Comparison of ENCODE assay signal across 1 cellular context in the genomic region with DNA sequence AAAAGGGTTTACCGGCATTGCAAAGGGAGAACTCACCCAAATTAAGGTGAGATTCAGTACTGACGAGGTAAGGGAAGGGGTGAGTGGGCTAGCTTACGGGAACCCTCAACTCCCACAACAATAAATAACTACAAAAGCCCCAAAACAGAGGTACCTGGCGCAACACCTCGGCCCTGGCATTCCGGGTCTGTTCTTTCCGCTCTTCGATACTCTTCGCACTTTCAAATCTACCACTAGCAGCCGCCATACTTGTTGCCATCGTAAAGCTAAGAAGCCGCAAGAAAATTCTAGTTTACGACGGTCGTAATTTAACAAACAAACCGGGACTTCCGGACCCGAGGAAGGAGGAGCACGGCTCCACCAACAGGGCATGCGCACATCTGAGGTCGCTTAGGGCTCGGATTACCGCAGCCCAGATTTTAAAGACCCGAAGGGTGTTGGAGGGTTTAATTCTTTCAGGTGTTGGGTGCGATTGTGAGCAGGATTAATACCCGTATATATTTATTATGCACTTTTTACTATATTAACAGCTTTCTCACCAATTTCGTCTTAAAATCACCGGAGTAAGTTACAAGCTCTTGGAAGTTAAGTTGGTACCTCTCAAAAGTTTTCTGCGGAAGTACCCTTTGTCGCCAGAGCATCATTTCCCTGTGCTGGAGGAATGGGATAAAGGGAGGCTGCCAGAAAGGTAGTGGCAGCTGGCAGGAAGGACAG.
A peak's percentile ranks its signal among the peaks of the same experiment; 100 is the strongest.
TF ChIP-seq lines count a peak whose summit lies in the region.

A gene (minus strand): TSS at position 268 of the 714 bp plus-strand sequence. CDS start 9 bp downstream, at position 259.

TF ChIP-seq in GM12878, 131 proteins besides CTCF, POLR2A, EP300 and RAD21 (continued from another document and continues in another):
- TF ChIP-seq, protein P1, sequence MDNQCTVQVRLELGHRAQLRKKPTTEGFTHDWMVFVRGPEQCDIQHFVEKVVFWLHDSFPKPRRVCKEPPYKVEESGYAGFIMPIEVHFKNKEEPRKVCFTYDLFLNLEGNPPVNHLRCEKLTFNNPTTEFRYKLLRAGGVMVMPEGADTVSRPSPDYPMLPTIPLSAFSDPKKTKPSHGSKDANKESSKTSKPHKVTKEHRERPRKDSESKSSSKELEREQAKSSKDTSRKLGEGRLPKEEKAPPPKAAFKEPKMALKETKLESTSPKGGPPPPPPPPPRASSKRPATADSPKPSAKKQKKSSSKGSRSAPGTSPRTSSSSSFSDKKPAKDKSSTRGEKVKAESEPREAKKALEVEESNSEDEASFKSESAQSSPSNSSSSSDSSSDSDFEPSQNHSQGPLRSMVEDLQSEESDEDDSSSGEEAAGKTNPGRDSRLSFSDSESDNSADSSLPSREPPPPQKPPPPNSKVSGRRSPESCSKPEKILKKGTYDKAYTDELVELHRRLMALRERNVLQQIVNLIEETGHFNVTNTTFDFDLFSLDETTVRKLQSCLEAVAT (IDR thresholded peaks at IDR 0.05), result peak; percentile 3; the same call in 1 of the 2 replicates
- peak; percentile 70 for TF ChIP-seq GABPA (IDR thresholded peaks at IDR 0.05; ENCODE audit: low read depth)
- TF ChIP-seq SUZ12 (IDR thresholded peaks at IDR 0.05; ENCODE audit: unreplicated experiment), result no peak
- TF ChIP-seq NR2C1 (IDR thresholded peaks at IDR 0.05), result no peak
- TF ChIP-seq, protein P2, sequence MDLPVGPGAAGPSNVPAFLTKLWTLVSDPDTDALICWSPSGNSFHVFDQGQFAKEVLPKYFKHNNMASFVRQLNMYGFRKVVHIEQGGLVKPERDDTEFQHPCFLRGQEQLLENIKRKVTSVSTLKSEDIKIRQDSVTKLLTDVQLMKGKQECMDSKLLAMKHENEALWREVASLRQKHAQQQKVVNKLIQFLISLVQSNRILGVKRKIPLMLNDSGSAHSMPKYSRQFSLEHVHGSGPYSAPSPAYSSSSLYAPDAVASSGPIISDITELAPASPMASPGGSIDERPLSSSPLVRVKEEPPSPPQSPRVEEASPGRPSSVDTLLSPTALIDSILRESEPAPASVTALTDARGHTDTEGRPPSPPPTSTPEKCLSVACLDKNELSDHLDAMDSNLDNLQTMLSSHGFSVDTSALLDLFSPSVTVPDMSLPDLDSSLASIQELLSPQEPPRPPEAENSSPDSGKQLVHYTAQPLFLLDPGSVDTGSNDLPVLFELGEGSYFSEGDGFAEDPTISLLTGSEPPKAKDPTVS (IDR thresholded peaks at IDR 0.05; ENCODE audit: low read depth, low read length), result peak; percentile 78
- no peak for TF ChIP-seq RBBP5 (conservative IDR thresholded peaks at IDR 0.05)
- no peak for TF ChIP-seq EED (IDR thresholded peaks at IDR 0.05; ENCODE audit: low read depth)
- TF ChIP-seq FOXK2 (IDR thresholded peaks at IDR 0.05), result no peak
- TF ChIP-seq KAT2A (conservative IDR thresholded peaks at IDR 0.05; ENCODE audit: control insufficient read depth, low read depth, low read length), result no peak
- TF ChIP-seq, protein P3, sequence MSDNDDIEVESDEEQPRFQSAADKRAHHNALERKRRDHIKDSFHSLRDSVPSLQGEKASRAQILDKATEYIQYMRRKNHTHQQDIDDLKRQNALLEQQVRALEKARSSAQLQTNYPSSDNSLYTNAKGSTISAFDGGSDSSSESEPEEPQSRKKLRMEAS (IDR thresholded peaks at IDR 0.05; ENCODE audit: low read depth, low read length), result no peak
- TF ChIP-seq TCF7 (IDR thresholded peaks at IDR 0.05; ENCODE audit: borderline replicate concordance), result no peak
- TF ChIP-seq MTA2 (IDR thresholded peaks at IDR 0.05; ENCODE audit: low read depth), result 0 out of 2 replicates have a peak, but pooled peaks have one; percentile 32
- TF ChIP-seq RELA (IDR thresholded peaks at IDR 0.05; ENCODE audit: borderline replicate concordance, partially characterized antibody), result no peak
- TF ChIP-seq, protein P4, sequence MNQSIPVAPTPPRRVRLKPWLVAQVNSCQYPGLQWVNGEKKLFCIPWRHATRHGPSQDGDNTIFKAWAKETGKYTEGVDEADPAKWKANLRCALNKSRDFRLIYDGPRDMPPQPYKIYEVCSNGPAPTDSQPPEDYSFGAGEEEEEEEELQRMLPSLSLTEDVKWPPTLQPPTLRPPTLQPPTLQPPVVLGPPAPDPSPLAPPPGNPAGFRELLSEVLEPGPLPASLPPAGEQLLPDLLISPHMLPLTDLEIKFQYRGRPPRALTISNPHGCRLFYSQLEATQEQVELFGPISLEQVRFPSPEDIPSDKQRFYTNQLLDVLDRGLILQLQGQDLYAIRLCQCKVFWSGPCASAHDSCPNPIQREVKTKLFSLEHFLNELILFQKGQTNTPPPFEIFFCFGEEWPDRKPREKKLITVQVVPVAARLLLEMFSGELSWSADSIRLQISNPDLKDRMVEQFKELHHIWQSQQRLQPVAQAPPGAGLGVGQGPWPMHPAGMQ (IDR thresholded peaks at IDR 0.05; ENCODE audit: borderline replicate concordance), result no peak
- TF ChIP-seq ETV6 (conservative IDR thresholded peaks at IDR 0.05 in 1 of 2, IDR thresholded peaks at IDR 0.05 in 1 of 2; ENCODE audit: borderline replicate concordance in 1 of 2, low read depth in 1 of 2), result no peak
- peak; percentile 80 for TF ChIP-seq NFIC (IDR thresholded peaks at IDR 0.05; ENCODE audit: low read depth, low read length)
- TF ChIP-seq, protein P5, sequence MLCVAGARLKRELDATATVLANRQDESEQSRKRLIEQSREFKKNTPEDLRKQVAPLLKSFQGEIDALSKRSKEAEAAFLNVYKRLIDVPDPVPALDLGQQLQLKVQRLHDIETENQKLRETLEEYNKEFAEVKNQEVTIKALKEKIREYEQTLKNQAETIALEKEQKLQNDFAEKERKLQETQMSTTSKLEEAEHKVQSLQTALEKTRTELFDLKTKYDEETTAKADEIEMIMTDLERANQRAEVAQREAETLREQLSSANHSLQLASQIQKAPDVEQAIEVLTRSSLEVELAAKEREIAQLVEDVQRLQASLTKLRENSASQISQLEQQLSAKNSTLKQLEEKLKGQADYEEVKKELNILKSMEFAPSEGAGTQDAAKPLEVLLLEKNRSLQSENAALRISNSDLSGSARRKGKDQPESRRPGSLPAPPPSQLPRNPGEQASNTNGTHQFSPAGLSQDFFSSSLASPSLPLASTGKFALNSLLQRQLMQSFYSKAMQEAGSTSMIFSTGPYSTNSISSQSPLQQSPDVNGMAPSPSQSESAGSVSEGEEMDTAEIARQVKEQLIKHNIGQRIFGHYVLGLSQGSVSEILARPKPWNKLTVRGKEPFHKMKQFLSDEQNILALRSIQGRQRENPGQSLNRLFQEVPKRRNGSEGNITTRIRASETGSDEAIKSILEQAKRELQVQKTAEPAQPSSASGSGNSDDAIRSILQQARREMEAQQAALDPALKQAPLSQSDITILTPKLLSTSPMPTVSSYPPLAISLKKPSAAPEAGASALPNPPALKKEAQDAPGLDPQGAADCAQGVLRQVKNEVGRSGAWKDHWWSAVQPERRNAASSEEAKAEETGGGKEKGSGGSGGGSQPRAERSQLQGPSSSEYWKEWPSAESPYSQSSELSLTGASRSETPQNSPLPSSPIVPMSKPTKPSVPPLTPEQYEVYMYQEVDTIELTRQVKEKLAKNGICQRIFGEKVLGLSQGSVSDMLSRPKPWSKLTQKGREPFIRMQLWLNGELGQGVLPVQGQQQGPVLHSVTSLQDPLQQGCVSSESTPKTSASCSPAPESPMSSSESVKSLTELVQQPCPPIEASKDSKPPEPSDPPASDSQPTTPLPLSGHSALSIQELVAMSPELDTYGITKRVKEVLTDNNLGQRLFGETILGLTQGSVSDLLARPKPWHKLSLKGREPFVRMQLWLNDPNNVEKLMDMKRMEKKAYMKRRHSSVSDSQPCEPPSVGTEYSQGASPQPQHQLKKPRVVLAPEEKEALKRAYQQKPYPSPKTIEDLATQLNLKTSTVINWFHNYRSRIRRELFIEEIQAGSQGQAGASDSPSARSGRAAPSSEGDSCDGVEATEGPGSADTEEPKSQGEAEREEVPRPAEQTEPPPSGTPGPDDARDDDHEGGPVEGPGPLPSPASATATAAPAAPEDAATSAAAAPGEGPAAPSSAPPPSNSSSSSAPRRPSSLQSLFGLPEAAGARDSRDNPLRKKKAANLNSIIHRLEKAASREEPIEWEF (IDR thresholded peaks at IDR 0.05; ENCODE audit: insufficient replicate concordance, low read depth, low read length), result no peak
- TF ChIP-seq, protein P6, sequence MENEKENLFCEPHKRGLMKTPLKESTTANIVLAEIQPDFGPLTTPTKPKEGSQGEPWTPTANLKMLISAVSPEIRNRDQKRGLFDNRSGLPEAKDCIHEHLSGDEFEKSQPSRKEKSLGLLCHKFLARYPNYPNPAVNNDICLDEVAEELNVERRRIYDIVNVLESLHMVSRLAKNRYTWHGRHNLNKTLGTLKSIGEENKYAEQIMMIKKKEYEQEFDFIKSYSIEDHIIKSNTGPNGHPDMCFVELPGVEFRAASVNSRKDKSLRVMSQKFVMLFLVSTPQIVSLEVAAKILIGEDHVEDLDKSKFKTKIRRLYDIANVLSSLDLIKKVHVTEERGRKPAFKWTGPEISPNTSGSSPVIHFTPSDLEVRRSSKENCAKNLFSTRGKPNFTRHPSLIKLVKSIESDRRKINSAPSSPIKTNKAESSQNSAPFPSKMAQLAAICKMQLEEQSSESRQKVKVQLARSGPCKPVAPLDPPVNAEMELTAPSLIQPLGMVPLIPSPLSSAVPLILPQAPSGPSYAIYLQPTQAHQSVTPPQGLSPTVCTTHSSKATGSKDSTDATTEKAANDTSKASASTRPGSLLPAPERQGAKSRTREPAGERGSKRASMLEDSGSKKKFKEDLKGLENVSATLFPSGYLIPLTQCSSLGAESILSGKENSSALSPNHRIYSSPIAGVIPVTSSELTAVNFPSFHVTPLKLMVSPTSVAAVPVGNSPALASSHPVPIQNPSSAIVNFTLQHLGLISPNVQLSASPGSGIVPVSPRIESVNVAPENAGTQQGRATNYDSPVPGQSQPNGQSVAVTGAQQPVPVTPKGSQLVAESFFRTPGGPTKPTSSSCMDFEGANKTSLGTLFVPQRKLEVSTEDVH (IDR thresholded peaks at IDR 0.05; ENCODE audit: low read depth, partially characterized antibody), result peak; percentile 50
- TF ChIP-seq, protein P7, sequence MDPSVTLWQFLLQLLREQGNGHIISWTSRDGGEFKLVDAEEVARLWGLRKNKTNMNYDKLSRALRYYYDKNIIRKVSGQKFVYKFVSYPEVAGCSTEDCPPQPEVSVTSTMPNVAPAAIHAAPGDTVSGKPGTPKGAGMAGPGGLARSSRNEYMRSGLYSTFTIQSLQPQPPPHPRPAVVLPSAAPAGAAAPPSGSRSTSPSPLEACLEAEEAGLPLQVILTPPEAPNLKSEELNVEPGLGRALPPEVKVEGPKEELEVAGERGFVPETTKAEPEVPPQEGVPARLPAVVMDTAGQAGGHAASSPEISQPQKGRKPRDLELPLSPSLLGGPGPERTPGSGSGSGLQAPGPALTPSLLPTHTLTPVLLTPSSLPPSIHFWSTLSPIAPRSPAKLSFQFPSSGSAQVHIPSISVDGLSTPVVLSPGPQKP (IDR thresholded peaks at IDR 0.05; ENCODE audit: low read depth, low read length), result peak; percentile 88
- no peak for TF ChIP-seq SMAD1 (IDR thresholded peaks at IDR 0.05; ENCODE audit: low read depth, partially characterized antibody)
- peak; percentile 78; the same call in 1 of the 2 replicates for TF ChIP-seq POLR2AphosphoS2 (IDR thresholded peaks at IDR 0.05; ENCODE audit: low read depth, low read length)
- TF ChIP-seq CREM (IDR thresholded peaks at IDR 0.05; ENCODE audit: low read depth), result peak; percentile 65
- no peak for TF ChIP-seq BCL11A (IDR thresholded peaks at IDR 0.05; ENCODE audit: low read depth, low read length)
- TF ChIP-seq, protein P8, sequence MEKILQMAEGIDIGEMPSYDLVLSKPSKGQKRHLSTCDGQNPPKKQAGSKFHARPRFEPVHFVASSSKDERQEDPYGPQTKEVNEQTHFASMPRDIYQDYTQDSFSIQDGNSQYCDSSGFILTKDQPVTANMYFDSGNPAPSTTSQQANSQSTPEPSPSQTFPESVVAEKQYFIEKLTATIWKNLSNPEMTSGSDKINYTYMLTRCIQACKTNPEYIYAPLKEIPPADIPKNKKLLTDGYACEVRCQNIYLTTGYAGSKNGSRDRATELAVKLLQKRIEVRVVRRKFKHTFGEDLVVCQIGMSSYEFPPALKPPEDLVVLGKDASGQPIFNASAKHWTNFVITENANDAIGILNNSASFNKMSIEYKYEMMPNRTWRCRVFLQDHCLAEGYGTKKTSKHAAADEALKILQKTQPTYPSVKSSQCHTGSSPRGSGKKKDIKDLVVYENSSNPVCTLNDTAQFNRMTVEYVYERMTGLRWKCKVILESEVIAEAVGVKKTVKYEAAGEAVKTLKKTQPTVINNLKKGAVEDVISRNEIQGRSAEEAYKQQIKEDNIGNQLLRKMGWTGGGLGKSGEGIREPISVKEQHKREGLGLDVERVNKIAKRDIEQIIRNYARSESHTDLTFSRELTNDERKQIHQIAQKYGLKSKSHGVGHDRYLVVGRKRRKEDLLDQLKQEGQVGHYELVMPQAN (conservative IDR thresholded peaks at IDR 0.05), result peak; percentile 87
- TF ChIP-seq NR2F1 (conservative IDR thresholded peaks at IDR 0.05), result no peak
- TF ChIP-seq HDAC2 (IDR thresholded peaks at IDR 0.05), result no peak; the same call in 1 of the 2 replicates
- TF ChIP-seq POU2F2 (IDR thresholded peaks at IDR 0.05; ENCODE audit: borderline replicate concordance, low read depth, low read length), result peak; percentile 82; the same call in 2 of the 3 replicates
- TF ChIP-seq, protein P9, sequence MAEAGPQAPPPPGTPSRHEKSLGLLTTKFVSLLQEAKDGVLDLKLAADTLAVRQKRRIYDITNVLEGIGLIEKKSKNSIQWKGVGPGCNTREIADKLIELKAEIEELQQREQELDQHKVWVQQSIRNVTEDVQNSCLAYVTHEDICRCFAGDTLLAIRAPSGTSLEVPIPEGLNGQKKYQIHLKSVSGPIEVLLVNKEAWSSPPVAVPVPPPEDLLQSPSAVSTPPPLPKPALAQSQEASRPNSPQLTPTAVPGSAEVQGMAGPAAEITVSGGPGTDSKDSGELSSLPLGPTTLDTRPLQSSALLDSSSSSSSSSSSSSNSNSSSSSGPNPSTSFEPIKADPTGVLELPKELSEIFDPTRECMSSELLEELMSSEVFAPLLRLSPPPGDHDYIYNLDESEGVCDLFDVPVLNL (IDR thresholded peaks at IDR 0.05; ENCODE audit: low read depth, low read length), result peak; percentile 81
- TF ChIP-seq JUND (IDR thresholded peaks at IDR 0.05; ENCODE audit: low read depth, low read length), result no peak
- no peak for TF ChIP-seq ASH2L (IDR thresholded peaks at IDR 0.05; ENCODE audit: borderline replicate concordance, low read depth)
- no peak for TF ChIP-seq CHD1 (IDR thresholded peaks at IDR 0.05; ENCODE audit: low read depth, low read length)
